1 cellular context compared by ENCODE assay signal in genomic region chr9:87354176-87354575, GRCh38.
TF ChIP-seq lines count a peak whose summit lies in the region.

No MANE protein-coding gene starts in this region.

TF ChIP-seq in GM23338, 12 proteins besides CTCF, POLR2A, EP300 and RAD21 (continued from another document):
- TF ChIP-seq ZNF462 (CRISPR knock-in tag; IDR thresholded peaks at IDR 0.05) = no peak
- no peak for TF ChIP-seq ETS1 (IDR thresholded peaks at IDR 0.05)
- no peak for TF ChIP-seq NANOG (IDR thresholded peaks at IDR 0.05; ENCODE audit: borderline replicate concordance)
- TF ChIP-seq EZH2 (IDR thresholded peaks at IDR 0.05; ENCODE audit: low read depth, unreplicated experiment) = no peak
- no peak for TF ChIP-seq STAT1 (IDR thresholded peaks at IDR 0.05; ENCODE audit: unreplicated experiment)
- TF ChIP-seq EZH2phosphoT487 (IDR thresholded peaks at IDR 0.05; ENCODE audit: unreplicated experiment) = no peak
- no peak for TF ChIP-seq POLR2AphosphoS5 (IDR thresholded peaks at IDR 0.05; ENCODE audit: low read depth)
- TF ChIP-seq ZNF331 (CRISPR knock-in tag; IDR thresholded peaks at IDR 0.05; ENCODE audit: low read depth) = no peak
- TF ChIP-seq JUNB (IDR thresholded peaks at IDR 0.05; ENCODE audit: unreplicated experiment) = no peak
- TF ChIP-seq ZNF114 (CRISPR knock-in tag; IDR thresholded peaks at IDR 0.05) = no peak
- no peak for TF ChIP-seq CREB1 (CRISPR knock-in tag; IDR thresholded peaks at IDR 0.05; ENCODE audit: low read depth)
